Comparison of ENCODE assay signal across 8 cellular contexts in the genomic region with DNA sequence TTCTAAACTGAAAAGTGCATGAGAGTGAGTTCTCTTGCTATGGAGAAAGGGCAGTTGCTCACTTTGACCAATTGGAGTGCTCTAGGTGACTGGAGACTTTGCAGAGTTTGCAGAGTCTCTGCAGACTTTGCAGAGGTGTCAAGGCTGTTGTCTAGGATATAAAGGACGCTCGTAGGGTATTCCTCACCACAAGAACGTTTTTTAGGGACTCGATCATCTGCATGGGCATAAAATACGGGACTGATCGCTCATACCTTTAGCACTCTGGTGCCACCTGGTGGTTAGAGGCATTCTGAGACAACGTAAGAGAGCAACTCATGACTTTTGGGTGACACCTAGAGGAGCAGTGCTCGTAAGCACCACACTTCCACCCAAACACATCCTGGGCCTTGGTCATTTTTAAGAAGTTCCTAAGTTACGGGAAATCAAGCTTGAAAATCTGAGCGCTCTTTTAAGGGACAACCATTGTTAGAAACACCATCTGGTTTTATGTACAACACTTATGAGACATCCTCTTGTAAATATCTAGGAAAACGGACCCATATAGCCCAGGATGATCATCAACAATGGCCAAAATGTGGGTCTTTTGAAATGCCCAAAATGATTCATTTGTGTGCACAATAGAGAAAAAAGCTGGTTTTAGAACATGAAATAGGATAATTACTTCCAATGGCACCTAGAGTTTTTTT. TPM values are rescaled to one million over a fixed set of nuclear protein-coding genes. Genes with fewer than 3 reads are reported as not detected.
DNase-seq lines count a peak whose midpoint lies in the region; ATAC-seq and TF ChIP-seq lines count a peak whose summit lies in the region.

No MANE protein-coding gene starts in this region.

- peak overlapping the region in 5 of 10 donors; percentile 10 to 63 (median 32) for H3K4me3 Mint-ChIP-seq in naive thymus-derived CD4-positive, alpha-beta T cell

- H3K4me3 ChIP-seq in naive thymus-derived CD4-positive, alpha-beta T cell (ENCODE audit: low read length), result no peak overlapping the region

- no peaks in the 10 kb centered on the region for H3K9me3 Mint-ChIP-seq in naive thymus-derived CD4-positive, alpha-beta T cell

- H3K36me3 Mint-ChIP-seq in naive thymus-derived CD4-positive, alpha-beta T cell, result peaks cover 0 to 8% (median 0%) of the 10 kb centered on the region in 5 donors

- peak overlapping the region in 2 of 9 donors; percentile 3 to 33 for H3K27ac Mint-ChIP-seq in naive thymus-derived CD4-positive, alpha-beta T cell

- peaks cover 0 to 34% (median 0%) of the 10 kb centered on the region in 5 donors for H3K27me3 Mint-ChIP-seq in naive thymus-derived CD4-positive, alpha-beta T cell

- peak; percentile 94 to 95 for DNase-seq in AML-193 (lab: John Stamatoyannopoulos, UW)
- DNase-seq in KG1 (lab: John Stamatoyannopoulos, UW), result peak; percentile 88
- DNase-seq in OCI-M1 (lab: John Stamatoyannopoulos, UW), result peak; percentile 94
- DNase-seq in activated CD8-positive, alpha-beta memory T cell treated with anti-CD3 and anti-CD28 coated beads, Interleukin-2, amount 50 U/mL, for 48 hours, result peak; percentile 91
- peak; percentile 86 to 93 for DNase-seq in erythroblast (lab: John Stamatoyannopoulos, UW)
- DNase-seq in naive thymus-derived CD4-positive, alpha-beta T cell, result peak; percentile 66 to 89 (median 85)
- peak; percentile 70 to 89 for DNase-seq in stimulated activated CD8-positive, alpha-beta memory T cell treated with anti-CD3 and anti-CD28 coated beads, Interleukin-7, amount 100 ng/mL, for 4 hours (ENCODE audit: low read depth in 2 of 2)

- no peak for TF ChIP-seq POLR2A in erythroblast (IDR thresholded peaks at IDR 0.05; ENCODE audit: low read length)

- intact Hi-C loops in naive thymus-derived CD4-positive, alpha-beta T cell (cut with micrococcal nuclease), result loop anchor here (1.0 to 10.0 kb wide), 20 partner anchors 14 to 1042 kb away; a partner anchor contains a TSS

- peaks cover 0 to 6% of the 10 kb centered on the region in 2 donors for H3K4me1 ChIP-seq in naive thymus-derived CD4-positive, alpha-beta T cell (ENCODE audit: control insufficient read depth in 2 of 2, insufficient read depth in 2 of 2, low read length in 2 of 2)

- H3K27ac ChIP-seq in naive thymus-derived CD4-positive, alpha-beta T cell (ENCODE audit: low read depth, low read length), result no peak overlapping the region

- H3K27me3 ChIP-seq in naive thymus-derived CD4-positive, alpha-beta T cell (ENCODE audit: control insufficient read depth in 2 of 2, insufficient read depth in 2 of 2, low read length in 2 of 2), result no peaks in the 10 kb centered on the region

- peaks cover 0 to 44% (median 5%) of the 10 kb centered on the region in 7 donors for H3K4me1 Mint-ChIP-seq in naive thymus-derived CD4-positive, alpha-beta T cell

- POLR2A ChIA-PET in naive thymus-derived CD4-positive, alpha-beta T cell (lab: Charles Lee), result interaction anchor here (0.6 to 3.0 kb wide), 5 partner anchors 22 to 869 kb away, joined by 3 to 17 read pairs (median 6); a partner anchor contains a TSS

- CTCF ChIA-PET in naive thymus-derived CD4-positive, alpha-beta T cell (lab: Charles Lee), result interaction anchor here (0.6 to 11.9 kb wide), 39 partner anchors 9 to 419 kb away, joined by 3 to 336 read pairs (median 4); a partner anchor contains a TSS

- no peaks in the 10 kb centered on the region for H3K9me3 ChIP-seq in naive thymus-derived CD4-positive, alpha-beta T cell (ENCODE audit: control insufficient read depth in 2 of 3, low read length in 3 of 3)

- no peaks in the 10 kb centered on the region for H3K36me3 ChIP-seq in naive thymus-derived CD4-positive, alpha-beta T cell (ENCODE audit: control insufficient read depth in 2 of 3, insufficient read depth in 3 of 3, low read length in 3 of 3)

- peak; percentile 68 for ATAC-seq in GM19455 (IDR thresholded peaks at IDR 0.05; ENCODE audit: unreplicated experiment)
- ATAC-seq in naive thymus-derived CD4-positive, alpha-beta T cell, result peak; percentile 100

RNA-seq across cellular contexts. Expression of a gene that starts 51.6 kb away (rescaled TPM):
- total RNA-seq in naive thymus-derived CD4-positive, alpha-beta T cell, result under 1 TPM in 2 of 5 experiments, not detected in 3; 0.05 to 0.88 TPM
- not detected for polyA plus RNA-seq in naive thymus-derived CD4-positive, alpha-beta T cell
